8 cellular contexts compared by ENCODE assay signal in the genomic region with DNA sequence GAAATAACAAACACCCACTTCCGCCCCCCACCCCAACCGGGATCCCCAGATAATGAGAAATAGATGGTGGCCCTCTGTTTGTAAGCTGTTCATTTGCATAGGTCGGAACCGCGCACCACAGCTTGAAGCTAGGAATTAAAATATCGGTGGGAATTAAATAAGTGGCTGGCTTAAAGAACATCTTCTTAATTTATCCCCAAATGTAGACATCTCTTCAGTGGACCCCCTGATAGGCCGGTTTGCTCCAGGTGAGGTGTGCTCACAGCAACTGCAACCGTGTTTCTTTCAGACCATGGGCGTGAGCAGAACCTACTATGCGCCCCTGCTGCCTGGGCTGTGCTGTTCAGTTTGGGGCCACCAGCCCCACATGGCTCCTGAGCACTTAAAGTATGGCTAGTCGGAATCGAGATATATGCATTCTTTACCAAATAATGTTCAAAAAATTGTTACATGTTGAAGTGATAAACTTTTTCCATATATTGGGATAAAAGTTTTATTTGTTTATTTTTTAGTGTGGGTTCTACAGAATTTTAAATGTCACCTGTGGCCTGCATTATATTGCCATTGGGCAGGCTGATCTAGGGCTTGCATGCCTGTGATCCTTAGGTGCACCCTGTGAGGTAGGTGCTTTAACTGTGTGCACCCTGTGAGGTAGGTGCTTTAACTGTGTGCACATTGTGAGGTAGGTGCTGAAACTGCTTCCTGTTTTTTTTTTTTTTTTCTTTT. TPM values are rescaled to one million over a fixed set of nuclear protein-coding genes. Genes with fewer than 3 reads are reported as not detected.
A peak's percentile ranks its signal among the peaks of the same experiment; 100 is the strongest.
DNase-seq lines count a peak whose midpoint lies in the region; ATAC-seq and TF ChIP-seq lines count a peak whose summit lies in the region.

No MANE protein-coding gene starts in this region.

- peak overlapping the region; percentile 94 for H3K18ac ChIP-seq in neuronal stem cell (ENCODE audit: low read length)

- no peak overlapping the region for H3K4ac ChIP-seq in neuronal stem cell (ENCODE audit: low read length)

- H4K91ac ChIP-seq in neuronal stem cell (ENCODE audit: low read depth, low read length, poor library complexity) = no peak overlapping the region

- H3K9me3 Mint-ChIP-seq in endodermal cell = no peaks in the 10 kb centered on the region

- no peak overlapping the region for H4K8ac ChIP-seq in neuronal stem cell (ENCODE audit: low read depth, low read length)

- H2BK12ac ChIP-seq in neuronal stem cell (ENCODE audit: low read length) = no peak overlapping the region

- H3K36me3 ChIP-seq in SJSA1 (peaks cover 11% of the 10 kb centered on the region), endodermal cell (ENCODE audit: control insufficient read depth, insufficient read depth, low read length) (peaks cover 4% of the 10 kb centered on the region), neuronal stem cell (replicated peaks in 1 of 2; ENCODE audit: control insufficient read depth in 2 of 2, insufficient read depth in 2 of 2, low read length in 2 of 2) (peaks cover 2 to 10% of the 10 kb centered on the region in 2 donors)

- no peak overlapping the region for H3K23ac ChIP-seq in neuronal stem cell (ENCODE audit: low read depth, low read length, poor library complexity)

- H3K27ac Mint-ChIP-seq in endodermal cell = peak overlapping the region; percentile 98

- peaks cover 3% of the 10 kb centered on the region for H3K79me1 ChIP-seq in neuronal stem cell (ENCODE audit: low read depth, low read length)

- peak; percentile 13 for ATAC-seq in HG02642 (IDR thresholded peaks at IDR 0.05; ENCODE audit: poor library complexity, unreplicated experiment)

- peak; percentile 39 for TF ChIP-seq CTCF in endodermal cell (conservative IDR thresholded peaks at IDR 0.05)

- peak; percentile 25 to 26 for DNase-seq in activated CD4-positive, alpha-beta T cell treated with anti-CD3 and anti-CD28 coated beads for 24 hours (ENCODE audit: low read depth in 2 of 2)
- DNase-seq in activated CD4-positive, alpha-beta T cell treated with anti-CD3 and anti-CD28 coated beads for 4 hours = no peak
- DNase-seq in SJSA1 (ENCODE audit: low read depth in 1 of 2, low spot score in 2 of 2) = no peak
- DNase-seq in endodermal cell = no peak
- no peak for DNase-seq in neuronal stem cell (ENCODE audit: low spot score)
- DNase-seq in HT-29 (ENCODE audit: low spot score) = no peak
- no peak for DNase-seq in EL

- H3K27me3 Mint-ChIP-seq in endodermal cell (ENCODE audit: insufficient read depth) = no peaks in the 10 kb centered on the region

- no peak overlapping the region for H2BK5ac ChIP-seq in neuronal stem cell (ENCODE audit: low read length)

- H3K9ac ChIP-seq in endodermal cell (ENCODE audit: extremely low read depth, low read length, poor library complexity, severe bottlenecking) = peak overlapping the region; percentile 79
- H3K9ac ChIP-seq in neuronal stem cell (ENCODE audit: low read depth, low read length, poor library complexity) = no peak overlapping the region

- H3K4me1 ChIP-seq in SJSA1 (replicated peaks) (peaks cover 15% of the 10 kb centered on the region), endodermal cell (ENCODE audit: control insufficient read depth, insufficient read depth, low read length) (peaks cover 20% of the 10 kb centered on the region), neuronal stem cell (ENCODE audit: control insufficient read depth in 2 of 2, insufficient read depth in 1 of 2, low read depth in 1 of 2, low read length in 2 of 2) (peaks cover 7 to 8% of the 10 kb centered on the region in 2 donors)

- peak overlapping the region; percentile 89 for H3K4me3 Mint-ChIP-seq in endodermal cell

- H3K27me3 ChIP-seq in SJSA1 (replicated peaks) (no peaks in the 10 kb centered on the region), endodermal cell (ENCODE audit: control insufficient read depth, insufficient read depth, low read length, poor library complexity, severe bottlenecking) (no peaks in the 10 kb centered on the region), neuronal stem cell (ENCODE audit: control insufficient read depth in 3 of 3, insufficient read depth in 3 of 3, low read depth in 1 of 3, low read length in 3 of 3) (no peaks in the 10 kb centered on the region)

- peaks cover 4% of the 10 kb centered on the region for H3K36me3 Mint-ChIP-seq in endodermal cell (ENCODE audit: low read depth)

- H3K9me3 ChIP-seq in SJSA1 (replicated peaks) (no peaks in the 10 kb centered on the region), endodermal cell (ENCODE audit: control insufficient read depth, low read length) (no peaks in the 10 kb centered on the region), neuronal stem cell (replicated peaks in 1 of 2; ENCODE audit: control insufficient read depth in 2 of 2, insufficient read depth in 1 of 2, low read depth in 1 of 2, low read length in 2 of 2) (peaks cover 0 to 11% of the 10 kb centered on the region in 2 donors)

- no peak overlapping the region for H3K14ac ChIP-seq in neuronal stem cell (ENCODE audit: low read length)

- H2BK15ac ChIP-seq in neuronal stem cell (ENCODE audit: low read length) = peak overlapping the region; percentile 46

- peak overlapping the region; percentile 86 for H3K27ac ChIP-seq in SJSA1
- H3K27ac ChIP-seq in endodermal cell (ENCODE audit: low read depth, low read length) = peak overlapping the region; percentile 83
- H3K27ac ChIP-seq in neuronal stem cell (replicated peaks; ENCODE audit: low read length) = peak overlapping the region; percentile 66

- H2BK120ac ChIP-seq in neuronal stem cell (ENCODE audit: low read depth, low read length) = no peak overlapping the region

- H2AK5ac ChIP-seq in neuronal stem cell (ENCODE audit: low read depth, low read length) = peak overlapping the region; percentile 65

- 31 to 55% methylated on average over 4 to 11 of the region's 12 CpGs for WGBS in endodermal cell (ENCODE audit: insufficient coverage in 1 of 2, insufficient read length in 1 of 2), 2 experiments
- WGBS in neuronal stem cell (ENCODE audit: extremely low coverage in 2 of 2, insufficient read length in 2 of 2, insufficient replicate concordance in 1 of 2), 2 donors = no CpG with 5 or more reads among the region's 12 CpGs

- peak overlapping the region; percentile 71 for H3K4me2 ChIP-seq in neuronal stem cell (ENCODE audit: insufficient read depth, low read length, poor library complexity, severe bottlenecking)

- H2AFZ ChIP-seq in neuronal stem cell (ENCODE audit: low read length) = peak overlapping the region; percentile 96

- H3K4me1 Mint-ChIP-seq in endodermal cell = peaks cover 50% of the 10 kb centered on the region

- H3K4me3 ChIP-seq in SJSA1 (peak overlapping the region; percentile 95), endodermal cell (ENCODE audit: low read length) (peak overlapping the region; percentile 89), neuronal stem cell (ENCODE audit: low read length in 2 of 2) (peak overlapping the region; percentile 79 to 91)

RNA-seq across cellular contexts. Expression of a gene that starts 0.8 kb away (rescaled TPM):
- total RNA-seq in SJSA1 (2014; rRNA removed; shearing (Covaris generic)) = 28.6 and 61.9 TPM in 2 replicates
- 10 to 100 TPM; 66.1 to 69.2 TPM for total RNA-seq in endodermal cell
- polyA plus RNA-seq in endodermal cell (2013, experiment 1 of 2) = 53.6 TPM
- 53.5 TPM for polyA plus RNA-seq in endodermal cell (2013, experiment 2 of 2)
- 75.9 TPM for polyA plus RNA-seq in neuronal stem cell (2013, experiment 1 of 2)
- polyA plus RNA-seq in neuronal stem cell (2013, experiment 2 of 2) = 77.6 TPM
- total RNA-seq in HT-29 (2014; rRNA removed; shearing (Covaris generic)) = 11.2 and 14.0 TPM in 2 replicates

Comparison
In these comparisons a context has a peak if more than half of its experiments do, and no peak if none do; other contexts are left out.
1. DNase-seq: peak in activated CD4-positive, alpha-beta T cell treated with anti-CD3 and anti-CD28 coated beads for 24 hours (2 of 2); none in activated CD4-positive, alpha-beta T cell treated with anti-CD3 and anti-CD28 coated beads for 4 hours (0 of 2), SJSA1 (0 of 2), endodermal cell (single experiment), neuronal stem cell (single experiment), HT-29 (single experiment) and EL (single experiment).
2. Peak in every context shown above with its lines, with median percentiles within 50 percentile points of each other: H3K27ac ChIP-seq and H3K4me3 ChIP-seq.